In genomic region chr5:141664733-141665461, GRCh38 we compare ENCODE assay signal across 8 cellular contexts. TPM values are rescaled to one million over a fixed set of nuclear protein-coding genes. Genes with fewer than 3 reads are reported as not detected.
DNase-seq lines count a peak whose midpoint lies in the region; ATAC-seq lines count a peak whose summit lies in the region.

No MANE protein-coding gene starts in this region.

- H3K79me2 ChIP-seq in mesendoderm (ENCODE audit: control insufficient read depth, insufficient read depth, low read length) = no peaks in the 10 kb centered on the region

- H3K4me3 ChIP-seq in BLaER1 = no peak overlapping the region
- no peak overlapping the region for H3K4me3 ChIP-seq in mesendoderm (ENCODE audit: low read length)

- peak; percentile 96 for ATAC-seq in GM18868 (IDR thresholded peaks at IDR 0.05; ENCODE audit: unreplicated experiment)
- ATAC-seq in HG03095 (IDR thresholded peaks at IDR 0.05; ENCODE audit: unreplicated experiment) = peak; percentile 98

- H3K79me1 ChIP-seq in mesendoderm (ENCODE audit: low read length) = no peaks in the 10 kb centered on the region

- no peak overlapping the region for H2BK15ac ChIP-seq in mesendoderm (replicated peaks; ENCODE audit: low read depth)

- no peak overlapping the region for H2BK120ac ChIP-seq in mesendoderm (ENCODE audit: low read depth, low read length)

- no peak overlapping the region for H3K4ac ChIP-seq in mesendoderm (ENCODE audit: low read depth, low read length)

- DNase-seq in NCI-H446 treated with DMSO at 0.1 percent for 48 hours (lab: John Stamatoyannopoulos, UW) (peak; percentile 0), ecto neural progenitor cell (ENCODE audit: low spot score) (peak; percentile 86), mesendoderm (peak; percentile 84)
- DNase-seq in activated CD4-positive, alpha-beta T cell treated with anti-CD3 and anti-CD28 coated beads, Interleukin-2, amount 50 U/mL, for 4 hours = peak; percentile 67 to 68
- DNase-seq in stimulated activated CD8-positive, alpha-beta memory T cell treated with anti-CD3 and anti-CD28 coated beads, Interleukin-4, amount 100 ng/mL, for 24 hours (ENCODE audit: low read depth) = peak; percentile 49

- H3K27me3 ChIP-seq in BLaER1 (no peaks in the 10 kb centered on the region), mesendoderm (ENCODE audit: insufficient read depth, low read length, poor library complexity) (no peaks in the 10 kb centered on the region)

- H4K5ac ChIP-seq in mesendoderm (ENCODE audit: low read length) = no peak overlapping the region

- H3K56ac ChIP-seq in mesendoderm (ENCODE audit: low read length) = no peak overlapping the region

- H3K36me3 ChIP-seq in BLaER1 (no peaks in the 10 kb centered on the region), mesendoderm (ENCODE audit: control insufficient read depth, insufficient read depth, low read length) (peaks cover 5% of the 10 kb centered on the region)

- H3K9ac ChIP-seq in BLaER1 (no peak overlapping the region), mesendoderm (ENCODE audit: low read length) (no peak overlapping the region)

- no peak overlapping the region for H4K8ac ChIP-seq in mesendoderm (ENCODE audit: low read depth, low read length)

- no peaks in the 10 kb centered on the region for H3K9me3 ChIP-seq in BLaER1

- H4K20me1 ChIP-seq in BLaER1 = no peaks in the 10 kb centered on the region

- H2BK5ac ChIP-seq in mesendoderm (ENCODE audit: low read length) = no peak overlapping the region

- H3K27ac ChIP-seq in BLaER1 = no peak overlapping the region
- H3K27ac ChIP-seq in mesendoderm (ENCODE audit: low read depth, low read length) = no peak overlapping the region

- WGBS in mesendoderm (ENCODE audit: extremely low coverage, insufficient coverage, low lambda C conversion rate) = no CpG with 5 or more reads among the region's 13 CpGs

- H3K4me2 ChIP-seq in BLaER1 (peak overlapping the region; percentile 28; the same call in 1 of the 2 replicates), mesendoderm (ENCODE audit: low read length) (no peak overlapping the region)

- H2AK5ac ChIP-seq in mesendoderm (ENCODE audit: low read length) = no peak overlapping the region

- H3K4me1 ChIP-seq in BLaER1 = peaks cover 4% of the 10 kb centered on the region; the same call in 1 of the 2 replicates
- no peaks in the 10 kb centered on the region for H3K4me1 ChIP-seq in mesendoderm (ENCODE audit: control insufficient read depth, low read depth, low read length)

- H3K18ac ChIP-seq in mesendoderm (ENCODE audit: low read length) = no peak overlapping the region

- H3K23ac ChIP-seq in mesendoderm (ENCODE audit: low read length) = no peak overlapping the region

RNA-seq across cellular contexts. Expression of gene FCHSD1, which starts 13.7 kb away (rescaled TPM):
- 7.9 TPM for polyA plus RNA-seq in mesendoderm (2013, experiment 1 of 2)
- polyA plus RNA-seq in mesendoderm (2013, experiment 2 of 2) = 8.7 TPM

RNA-seq across cellular contexts. Expression of gene ARAP3, which starts 17.1 kb away (rescaled TPM):
- 8.7 TPM for polyA plus RNA-seq in mesendoderm (2013, experiment 1 of 2)
- polyA plus RNA-seq in mesendoderm (2013, experiment 2 of 2) = 8.7 TPM

RNA-seq across cellular contexts. Expression of gene RELL2, which starts 28.1 kb away (rescaled TPM):
- 4.3 TPM for polyA plus RNA-seq in mesendoderm (2013, experiment 1 of 2)
- polyA plus RNA-seq in mesendoderm (2013, experiment 2 of 2) = 4.2 TPM

RNA-seq across cellular contexts. Expression of gene HDAC3, which starts 28.2 kb away (rescaled TPM):
- 65.6 TPM for polyA plus RNA-seq in mesendoderm (2013, experiment 1 of 2)
- polyA plus RNA-seq in mesendoderm (2013, experiment 2 of 2) = 64.3 TPM

RNA-seq across cellular contexts. Expression of gene DIAPH1, which starts 46.1 kb away (rescaled TPM):
- polyA plus RNA-seq in mesendoderm (2013, experiment 1 of 2) = 75.1 TPM
- 72.9 TPM for polyA plus RNA-seq in mesendoderm (2013, experiment 2 of 2)

Comparison
In these comparisons a context has a peak if more than half of its experiments do, and no peak if none do; other contexts are left out.
1. DNase-seq: peak in every context shown above with its lines; median percentile 86 in ecto neural progenitor cell; 84 in mesendoderm; 68 in activated CD4-positive, alpha-beta T cell treated with anti-CD3 and anti-CD28 coated beads, Interleukin-2, amount 50 U/mL, for 4 hours; 49 in stimulated activated CD8-positive, alpha-beta memory T cell treated with anti-CD3 and anti-CD28 coated beads, Interleukin-4, amount 100 ng/mL, for 24 hours; 0 in NCI-H446 treated with DMSO at 0.1 percent for 48 hours.